24 cellular contexts compared by ENCODE assay signal in genomic region chr2:235587202-235587601, GRCh38.
"Had no signal": no experiment of that assay in that cellular context is flagged by ENCODE, and none has a peak within 500 bp of the region (broad histone marks: within the 10 kb centered on the region; RNA-seq: fewer than 3 reads in every experiment).

No MANE protein-coding gene starts in this region.

- H3K4me3 ChIP-seq: hepatocyte, left ventricle myocardium inferior, neural progenitor cell, psoas muscle, right atrium auricular region, right lobe of liver, skin epidermis, stomach, testis, thyroid gland, transverse colon, upper lobe of left lung, vagina had no signal

- H2AFZ ChIP-seq: hepatocyte, neural progenitor cell, parathyroid adenoma had no signal

- H3K27ac ChIP-seq: hepatocyte, left ventricle myocardium inferior, neural progenitor cell, neutrophil, parathyroid adenoma, psoas muscle, right atrium auricular region, right lobe of liver, skin epidermis, stomach, testis, thyroid gland, transverse colon, upper lobe of left lung, vagina had no signal

- H3K27me3 ChIP-seq: hepatocyte, neural progenitor cell, neutrophil, right atrium auricular region, right lobe of liver, stomach, testis, thyroid gland, transverse colon, upper lobe of left lung, vagina had no signal

- H3K9me3 ChIP-seq: left ventricle myocardium inferior, neutrophil, psoas muscle, right atrium auricular region, right lobe of liver, stomach, testis, thyroid gland, transverse colon, upper lobe of left lung, vagina had no signal

- DNase-seq: islet precursor cell; left ventricle myocardium inferior; naive thymus-derived CD8-positive, alpha-beta T cell; occipital lobe; psoas muscle; right lobe of liver; stimulated activated CD4-positive, alpha-beta T cell treated with anti-CD3 and anti-CD28 coated beads, Interleukin-12 subunit alpha, Interleukin-12 subunit beta, amount 100 ng/mL, for 4 hours; stimulated activated CD4-positive, alpha-beta T cell treated with anti-CD3 and anti-CD28 coated beads, Interleukin-15, amount 100 ng/mL, for 24 hours; stimulated activated CD4-positive, alpha-beta T cell treated with anti-CD3 and anti-CD28 coated beads, Interleukin-2, amount 100 ng/mL, for 24 hours; stimulated activated CD4-positive, alpha-beta T cell treated with anti-CD3 and anti-CD28 coated beads, Interleukin-4, amount 100 ng/mL, for 1 hour; stimulated activated naive B cell treated with anti-CD40 and anti-IgM and Interleukin-4, amounts not matched to agents 10 μg/mL and 1 μg/mL and 100 μg/mL, for 72 hours; stimulated activated naive CD8-positive, alpha-beta T cell treated with anti-CD3 and anti-CD28 coated beads, Interleukin-15, Interleukin-2, amounts not matched to agents 100 U/mL and 50 U/mL, for 24 hours; stomach; testis; thyroid gland; transverse colon; upper lobe of left lung had no signal

- H3K4me2 ChIP-seq: hepatocyte, neural progenitor cell had no signal

- H3K36me3 ChIP-seq: left ventricle myocardium inferior, neural progenitor cell, neutrophil, right atrium auricular region, right lobe of liver, stomach, thyroid gland, transverse colon, upper lobe of left lung, vagina had no signal

- H3K4me1 ChIP-seq: neural progenitor cell, parathyroid adenoma, right atrium auricular region, right lobe of liver, stomach, thyroid gland, upper lobe of left lung had no signal

- H3K9ac ChIP-seq: neural progenitor cell, parathyroid adenoma had no signal
